8 cellular contexts compared by ENCODE assay signal in the genomic region with DNA sequence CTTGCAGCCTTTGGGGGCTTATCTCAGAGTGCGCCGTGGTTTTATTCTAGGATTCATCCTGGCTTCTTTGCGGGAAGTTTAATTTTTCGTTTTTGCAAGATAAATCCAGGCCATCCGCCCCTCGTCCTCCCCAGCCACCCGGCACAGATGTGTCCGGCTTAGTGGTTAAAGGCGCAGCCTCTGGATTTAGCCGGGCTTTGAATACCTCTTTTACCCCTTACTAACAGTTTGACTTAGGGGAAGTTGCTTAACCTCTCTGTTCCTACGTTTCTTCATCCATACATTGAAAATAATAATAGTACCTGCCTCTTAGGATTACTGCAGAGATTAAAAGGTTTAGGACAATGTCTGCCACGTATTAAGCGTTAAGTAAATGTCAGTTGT. TPM values are rescaled to one million over a fixed set of nuclear protein-coding genes. Genes with fewer than 3 reads are reported as not detected.
DNase-seq lines count a peak whose midpoint lies in the region; ATAC-seq and TF ChIP-seq lines count a peak whose summit lies in the region.

No MANE protein-coding gene starts in this region.

- DNase-seq in Caco-2 (no peak), activated B cell treated with CpG ODN at 0.5 μM for 24 hours (no peak), heart left ventricle (no peak), progenitor cell of endocrine pancreas (ENCODE audit: low spot score, unreplicated experiment) (no peak), NCI-H345 (lab: John Stamatoyannopoulos, UW) (no peak), NCI-H187 (lab: John Stamatoyannopoulos, UW) (no peak)

- peak overlapping the region; percentile 92 for H3K27ac ChIP-seq in KOPT-K1 (ENCODE audit: low read depth, low read length, poor library complexity, severe bottlenecking)
- H3K27ac ChIP-seq in heart left ventricle: peak overlapping the region in 11 of 12 donors; percentile 32 to 86 (median 78)

- peak overlapping the region; percentile 96 for H3K27ac Mint-ChIP-seq in Caco-2 (ENCODE audit: unreplicated experiment)
- peak overlapping the region; percentile 91 for H3K27ac Mint-ChIP-seq in activated B cell treated with CpG ODN at 0.5 μM for 24 hours
- peak overlapping the region; percentile 99 for H3K27ac Mint-ChIP-seq in progenitor cell of endocrine pancreas

- no peaks in the 10 kb centered on the region for H3K27me3 Mint-ChIP-seq in Caco-2 (ENCODE audit: insufficient read depth, unreplicated experiment)
- H3K27me3 Mint-ChIP-seq in activated B cell treated with CpG ODN at 0.5 μM for 24 hours: no peaks in the 10 kb centered on the region
- H3K27me3 Mint-ChIP-seq in progenitor cell of endocrine pancreas: peaks cover 1% of the 10 kb centered on the region

- H3K4me3 Mint-ChIP-seq in Caco-2 (ENCODE audit: unreplicated experiment) (peak overlapping the region; percentile 79), activated B cell treated with CpG ODN at 0.5 μM for 24 hours (peak overlapping the region; percentile 99), progenitor cell of endocrine pancreas (ENCODE audit: low read depth) (peak overlapping the region; percentile 98)

- H3K27me3 ChIP-seq in Caco-2 (replicated peaks; ENCODE audit: control insufficient read depth, insufficient read depth, low read length) (no peaks in the 10 kb centered on the region), heart left ventricle (no peaks in the 10 kb centered on the region)

- 0 to 1% (median 1%) methylated on average over 13 of the region's 13 CpGs for WGBS in heart left ventricle, 4 donors

- POLR2A ChIA-PET in Caco-2 (lab: Charles Lee): interaction anchor here (0.6 to 1.9 kb wide), 4 partner anchors 40 to 310 kb away, joined by 3 to 17 read pairs (median 10); a partner anchor contains a TSS
- POLR2A ChIA-PET in activated B cell treated with CpG ODN at 0.5 μM for 24 hours (lab: Charles Lee): interaction anchor here (1.0 kb wide), 2 partner anchors 239 to 1881 kb away, joined by 4 read pairs; a partner anchor contains a TSS

- no peaks in the 10 kb centered on the region; the same call in 1 of the 2 replicates for H3K36me3 ChIP-seq in Caco-2 (ENCODE audit: control insufficient read depth, insufficient read depth, low read length)
- peaks cover 38% of the 10 kb centered on the region for H3K36me3 ChIP-seq in KOPT-K1 (ENCODE audit: insufficient read depth, low read length)
- H3K36me3 ChIP-seq in heart left ventricle: peaks cover 0 to 9% (median 0%) of the 10 kb centered on the region in 9 donors

- ATAC-seq in GM19438 (IDR thresholded peaks at IDR 0.05; ENCODE audit: low read depth, unreplicated experiment): peak; percentile 19
- no peak for ATAC-seq in activated B cell treated with CpG ODN at 0.5 μM for 24 hours (ENCODE audit: low read depth)
- ATAC-seq in heart left ventricle: peak in 1 of 4 donors; percentile 8

- H3K9me3 Mint-ChIP-seq in Caco-2 (ENCODE audit: unreplicated experiment) (no peaks in the 10 kb centered on the region), activated B cell treated with CpG ODN at 0.5 μM for 24 hours (no peaks in the 10 kb centered on the region), progenitor cell of endocrine pancreas (ENCODE audit: low read depth) (no peaks in the 10 kb centered on the region)

- H3K4me1 Mint-ChIP-seq in Caco-2 (ENCODE audit: low read depth, unreplicated experiment) (peaks cover 27% of the 10 kb centered on the region), activated B cell treated with CpG ODN at 0.5 μM for 24 hours (peaks cover 14% of the 10 kb centered on the region), progenitor cell of endocrine pancreas (ENCODE audit: low read depth) (peaks cover 28% of the 10 kb centered on the region)

- peak overlapping the region; percentile 71 for H3K4me3 ChIP-seq in Caco-2 (ENCODE audit: low read depth, low read length)
- H3K4me3 ChIP-seq in heart left ventricle: peak overlapping the region; percentile 40 to 88 (median 74)

- H3K36me3 Mint-ChIP-seq in Caco-2 (ENCODE audit: insufficient read depth, unreplicated experiment): peaks cover 43% of the 10 kb centered on the region
- peaks cover 5% of the 10 kb centered on the region for H3K36me3 Mint-ChIP-seq in activated B cell treated with CpG ODN at 0.5 μM for 24 hours (ENCODE audit: low read depth)
- H3K36me3 Mint-ChIP-seq in progenitor cell of endocrine pancreas (ENCODE audit: insufficient read depth): peaks cover 7% of the 10 kb centered on the region

- TF ChIP-seq POLR2A in heart left ventricle (IDR thresholded peaks at IDR 0.05): no peak

- intact Hi-C loops in Caco-2 (cut with micrococcal nuclease; ENCODE audit: unreplicated experiment): no loop called here
- intact Hi-C loops in activated B cell treated with CpG ODN at 0.5 μM for 24 hours (cut with micrococcal nuclease): loop anchor here (2.0 to 5.0 kb wide), 4 partner anchors 78 to 1879 kb away; a partner anchor contains a TSS
- intact Hi-C loops in heart left ventricle (cut with DNase I): loop anchor here in 5 of 10 donors (2.0 to 5.0 kb wide), 4 partner anchors 38 to 79 kb away; a partner anchor contains a TSS

- H3K9me3 ChIP-seq in Caco-2: no peaks in the 10 kb centered on the region
- no peaks in the 10 kb centered on the region for H3K9me3 ChIP-seq in KOPT-K1 (ENCODE audit: insufficient read depth, low read length, poor library complexity, severe bottlenecking)
- no peaks in the 10 kb centered on the region for H3K9me3 ChIP-seq in heart left ventricle

- H3K4me1 ChIP-seq in Caco-2 (peaks cover 23% of the 10 kb centered on the region), heart left ventricle (peaks cover 0 to 25% (median 9%) of the 10 kb centered on the region in 12 donors)

- no TSS peak for BruUV-seq in Caco-2 (replicated peaks; lab: Mats Ljungman, UMichigan)

- CTCF ChIA-PET in Caco-2 (lab: Charles Lee) (interaction anchor here (0.7 to 1.4 kb wide), 13 partner anchors 25 to 1419 kb away, joined by 3 to 23 read pairs (median 4); a partner anchor contains a TSS), activated B cell treated with CpG ODN at 0.5 μM for 24 hours (lab: Charles Lee) (interaction anchor here (1.1 to 1.7 kb wide), 2 partner anchors 78 to 156 kb away, joined by 3 to 5 read pairs; no protein-coding TSS in a partner anchor)

- TF ChIP-seq CTCF in Caco-2 (IDR thresholded peaks at IDR 0.05; ENCODE audit: insufficient read depth in 1 of 2, low read depth in 1 of 2, low read length in 1 of 2, severe bottlenecking in 1 of 2, unreplicated experiment in 1 of 2) (no peak), activated B cell treated with CpG ODN at 0.5 μM for 24 hours (IDR thresholded peaks at IDR 0.05) (no peak), heart left ventricle (IDR thresholded peaks at IDR 0.05) (no peak), progenitor cell of endocrine pancreas (IDR thresholded peaks at IDR 0.05; ENCODE audit: unreplicated experiment) (no peak)

RNA-seq across cellular contexts. Expression of a gene that starts 0.7 kb away (rescaled TPM):
- total RNA-seq in Caco-2 (2022): 66.6 and 68.0 TPM in 2 replicates
- 5.0 and 6.3 TPM in 2 replicates for total RNA-seq in activated B cell treated with CpG ODN at 0.5 μM for 24 hours
- 1 to 10 TPM; 3.4 to 9.1 (median 4.4) TPM for total RNA-seq in heart left ventricle
- 1 to 10 TPM; 1.6 to 5.9 TPM for polyA plus RNA-seq in heart left ventricle
- 38.1 and 45.4 TPM in 2 replicates for total RNA-seq in progenitor cell of endocrine pancreas

RNA-seq across cellular contexts. Expression of a gene that starts 40.3 kb away (rescaled TPM):
- 10.1 and 15.7 TPM in 2 replicates for total RNA-seq in Caco-2 (2022)
- total RNA-seq in activated B cell treated with CpG ODN at 0.5 μM for 24 hours: 4.5 and 4.9 TPM in 2 replicates
- total RNA-seq in heart left ventricle: 10 to 100 TPM; 39.1 to 72.7 (median 52.0) TPM
- polyA plus RNA-seq in heart left ventricle: 10 to 100 TPM; 10.9 to 24.3 TPM
- total RNA-seq in progenitor cell of endocrine pancreas: 2.1 and 2.5 TPM in 2 replicates
